ENCODE assay signal across 8 cellular contexts in genomic region chr4:44678094-44679023, GRCh38. TPM values are rescaled to one million over a fixed set of nuclear protein-coding genes. Genes with fewer than 3 reads are reported as not detected.
DNase-seq lines count a peak whose midpoint lies in the region; ATAC-seq and TF ChIP-seq lines count a peak whose summit lies in the region.

Gene GUF1, plus strand, starts transcription at chr4:44678420. Its CDS starts 203 bp downstream, at chr4:44678623.

- H3K36me3 ChIP-seq in left ventricle myocardium inferior = peaks cover 26% of the 10 kb centered on the region

- peak within 1 kb of the TSS; percentile 90 for H3K27ac ChIP-seq in left ventricle myocardium inferior (replicated peaks)

- DNase-seq in NCI-H1694 treated with DMSO at 0.1 percent for 48 hours (lab: John Stamatoyannopoulos, UW) (peak; percentile 69), T-helper 17 cell (peak; percentile 72 to 83 (median 76)), amygdala (lab: John Stamatoyannopoulos, UW) (peak; percentile 58 to 94 (median 80)), left ventricle myocardium inferior (peak; percentile 89), progenitor cell of endocrine pancreas (ENCODE audit: low spot score, unreplicated experiment) (peak; percentile 69), ureter (ENCODE audit: low spot score) (peak; percentile 91)

- H3K4me1 ChIP-seq in left ventricle myocardium inferior = peaks cover 41% of the 10 kb centered on the region

- TF ChIP-seq POLR2A in GM15510 (IDR thresholded peaks at IDR 0.05; ENCODE audit: borderline replicate concordance, extremely low read depth, insufficient read length) = peak; percentile 94

- TF ChIP-seq CTCF in left ventricle myocardium inferior (IDR thresholded peaks at IDR 0.05; ENCODE audit: borderline replicate concordance) (no peak), progenitor cell of endocrine pancreas (IDR thresholded peaks at IDR 0.05; ENCODE audit: unreplicated experiment) (peak; percentile 9)

- H3K9me3 Mint-ChIP-seq in progenitor cell of endocrine pancreas (ENCODE audit: low read depth) = no peaks in the 10 kb centered on the region

- H3K4me3 Mint-ChIP-seq in T-helper 17 cell (peak within 1 kb of the TSS; percentile 93), progenitor cell of endocrine pancreas (ENCODE audit: low read depth) (peak within 1 kb of the TSS; percentile 93)

- H3K27me3 Mint-ChIP-seq in T-helper 17 cell (no peaks in the 10 kb centered on the region), progenitor cell of endocrine pancreas (no peaks in the 10 kb centered on the region)

- peak; percentile 96 for ATAC-seq in HG02885 (IDR thresholded peaks at IDR 0.05; ENCODE audit: poor library complexity, unreplicated experiment)
- ATAC-seq in T-helper 17 cell = peak; percentile 90

- no peaks in the 10 kb centered on the region for H3K27me3 ChIP-seq in left ventricle myocardium inferior (ENCODE audit: low read depth)

- peak within 1 kb of the TSS; percentile 98 for H3K27ac Mint-ChIP-seq in T-helper 17 cell
- peak within 1 kb of the TSS; percentile 99 for H3K27ac Mint-ChIP-seq in progenitor cell of endocrine pancreas

- no peaks in the 10 kb centered on the region for H3K9me3 ChIP-seq in T-helper 17 cell (ENCODE audit: control insufficient read depth, low read length, poor library complexity, severe bottlenecking)
- H3K9me3 ChIP-seq in left ventricle myocardium inferior (replicated peaks) = no peaks in the 10 kb centered on the region

- intact Hi-C loops in left ventricle myocardium inferior (cut with micrococcal nuclease) = loop anchor here (2.0 kb wide), 1 partner anchor 46 kb away; no protein-coding TSS in a partner anchor

- H3K36me3 Mint-ChIP-seq in T-helper 17 cell (ENCODE audit: low read depth) = no peaks in the 10 kb centered on the region
- H3K36me3 Mint-ChIP-seq in progenitor cell of endocrine pancreas (ENCODE audit: insufficient read depth) = no peaks in the 10 kb centered on the region

- H3K4me3 ChIP-seq in left ventricle myocardium inferior = peak within 1 kb of the TSS; percentile 88

- H3K4me1 Mint-ChIP-seq in T-helper 17 cell (peaks cover 19% of the 10 kb centered on the region), progenitor cell of endocrine pancreas (ENCODE audit: low read depth) (peaks cover 14% of the 10 kb centered on the region)

RNA-seq across cellular contexts. Expression of gene GUF1, which starts in this region (rescaled TPM):
- total RNA-seq in T-helper 17 cell = 10 to 100 TPM; 15.7 to 19.3 TPM
- total RNA-seq in left ventricle myocardium inferior = 22.4 TPM
- 26.0 and 29.3 TPM in 2 replicates for total RNA-seq in progenitor cell of endocrine pancreas
- 35.9 TPM for total RNA-seq in ureter

Comparison
In these comparisons a context has a peak if more than half of its experiments do, and no peak if none do; other contexts are left out.
1. Peak in every context shown above with its lines: DNase-seq, ATAC-seq, H3K4me3 ChIP-seq and H3K27ac ChIP-seq.